In the genomic region with DNA sequence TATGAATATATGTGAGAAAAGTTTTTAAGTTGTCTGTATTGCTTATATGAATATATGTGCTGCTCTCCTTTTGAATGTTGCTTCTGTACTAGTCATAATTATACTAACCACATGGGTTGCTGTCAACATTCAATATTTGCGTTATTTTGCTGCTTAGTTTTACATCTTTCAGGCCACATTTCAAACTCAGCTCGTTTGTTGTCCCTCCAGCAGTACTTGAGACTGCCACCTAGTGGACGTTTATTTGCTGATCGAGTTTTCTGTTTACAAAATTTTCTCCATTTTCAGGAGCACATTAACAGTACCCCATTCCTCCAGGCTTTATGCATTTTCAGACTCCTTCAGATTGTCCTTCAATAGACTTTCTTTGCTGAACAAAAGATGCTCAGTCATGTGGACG, we compare ENCODE assay signal across 8 cellular contexts.
DNase-seq lines count a peak whose midpoint lies in the region; ATAC-seq and TF ChIP-seq lines count a peak whose summit lies in the region.

No MANE protein-coding gene starts in this region.

- no peak overlapping the region for H3K27ac Mint-ChIP-seq in natural killer cell
- H3K27ac Mint-ChIP-seq in natural killer cell treated with Interleukin-12 subunit alpha and Interleukin-12 subunit beta and Interleukin-15 and Interleukin-18, amount 100 ng/mL, for 72 hours = no peak overlapping the region

- ATAC-seq in natural killer cell (peak in 1 of 3 donors; percentile 48), GM18909 (IDR thresholded peaks at IDR 0.05; ENCODE audit: poor library complexity, unreplicated experiment) (no peak), GM19035 (IDR thresholded peaks at IDR 0.05; ENCODE audit: unreplicated experiment) (no peak)
- ATAC-seq in natural killer cell treated with Interleukin-12 subunit alpha and Interleukin-12 subunit beta and Interleukin-15 and Interleukin-18, amount 100 ng/mL, for 72 hours = no peak

- no peak for DNase-seq in natural killer cell
- DNase-seq in natural killer cell treated with Interleukin-12 subunit alpha and Interleukin-12 subunit beta and Interleukin-15 and Interleukin-18, amount 100 ng/mL, for 72 hours (ENCODE audit: low spot score) = no peak
- peak; percentile 35 for DNase-seq in Jurkat, Clone E6-1 (ENCODE audit: low read depth, low spot score)
- DNase-seq in activated CD4-positive, alpha-beta T cell treated with anti-CD3 and anti-CD28 coated beads, Interleukin-2, amount 50 U/mL, for 1 hour = peak; percentile 3
- peak; percentile 16 for DNase-seq in glomerular endothelial cell (ENCODE audit: extremely low read depth, low read depth, low spot score)
- peak; percentile 4 for DNase-seq in stimulated activated CD8-positive, alpha-beta memory T cell treated with anti-CD3 and anti-CD28 coated beads, Interleukin-15, amount 100 ng/mL, for 1 hour (ENCODE audit: low read depth)

- peaks cover 0 to 29% of the 10 kb centered on the region in 2 donors for H3K27me3 Mint-ChIP-seq in natural killer cell (ENCODE audit: low read depth in 2 of 2)
- peaks cover 8 to 17% of the 10 kb centered on the region in 2 donors for H3K27me3 Mint-ChIP-seq in natural killer cell treated with Interleukin-12 subunit alpha and Interleukin-12 subunit beta and Interleukin-15 and Interleukin-18, amount 100 ng/mL, for 72 hours

- intact Hi-C loops in natural killer cell (cut with micrococcal nuclease) = loop anchor here (2.0 to 10.0 kb wide), 2 partner anchors 84 to 276 kb away; no protein-coding TSS in a partner anchor

- no peaks in the 10 kb centered on the region for H3K9me3 Mint-ChIP-seq in natural killer cell
- H3K9me3 Mint-ChIP-seq in natural killer cell treated with Interleukin-12 subunit alpha and Interleukin-12 subunit beta and Interleukin-15 and Interleukin-18, amount 100 ng/mL, for 72 hours = no peaks in the 10 kb centered on the region

- H3K36me3 Mint-ChIP-seq in natural killer cell = no peaks in the 10 kb centered on the region
- no peaks in the 10 kb centered on the region for H3K36me3 Mint-ChIP-seq in natural killer cell treated with Interleukin-12 subunit alpha and Interleukin-12 subunit beta and Interleukin-15 and Interleukin-18, amount 100 ng/mL, for 72 hours

- H3K4me3 Mint-ChIP-seq in natural killer cell = no peak overlapping the region
- H3K4me3 Mint-ChIP-seq in natural killer cell treated with Interleukin-12 subunit alpha and Interleukin-12 subunit beta and Interleukin-15 and Interleukin-18, amount 100 ng/mL, for 72 hours = no peak overlapping the region

- H3K4me3 ChIP-seq in Jurkat, Clone E6-1 (ENCODE audit: low read length) = no peak overlapping the region

- TF ChIP-seq CTCF in natural killer cell (IDR thresholded peaks at IDR 0.05) = peak; percentile 54

- no peaks in the 10 kb centered on the region for H3K4me1 Mint-ChIP-seq in natural killer cell
- peaks cover 0 to 4% of the 10 kb centered on the region in 2 donors for H3K4me1 Mint-ChIP-seq in natural killer cell treated with Interleukin-12 subunit alpha and Interleukin-12 subunit beta and Interleukin-15 and Interleukin-18, amount 100 ng/mL, for 72 hours (ENCODE audit: low read depth in 2 of 2)

Comparison
In these comparisons a context has a peak if more than half of its experiments do, and no peak if none do; other contexts are left out.
1. DNase-seq: peak in Jurkat, Clone E6-1 (single experiment), activated CD4-positive, alpha-beta T cell treated with anti-CD3 and anti-CD28 coated beads, Interleukin-2, amount 50 U/mL, for 1 hour (single experiment), glomerular endothelial cell (single experiment) and stimulated activated CD8-positive, alpha-beta memory T cell treated with anti-CD3 and anti-CD28 coated beads, Interleukin-15, amount 100 ng/mL, for 1 hour (single experiment); none in natural killer cell (single experiment) and natural killer cell treated with Interleukin-12 subunit alpha and Interleukin-12 subunit beta and Interleukin-15 and Interleukin-18, amount 100 ng/mL, for 72 hours (single experiment).